In the genomic region with DNA sequence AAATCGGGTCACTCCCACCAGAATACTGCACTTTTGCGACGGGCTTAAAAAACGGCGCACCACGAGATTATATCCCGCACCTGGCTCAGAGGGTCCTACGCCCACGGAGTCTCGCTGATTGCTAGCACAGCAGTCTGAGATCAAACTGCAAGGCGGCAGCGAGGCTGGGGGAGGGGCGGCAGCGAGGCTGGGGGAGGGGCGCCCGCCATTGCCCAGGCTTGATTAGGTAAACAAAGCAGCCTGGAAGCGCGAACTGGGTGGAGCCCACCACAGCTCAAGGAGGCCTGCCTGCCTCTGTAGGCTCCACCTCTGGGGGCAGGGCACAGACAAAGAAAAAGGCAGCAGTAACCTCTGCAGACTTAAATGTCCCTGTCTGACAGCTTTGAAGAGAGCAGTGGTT, we compare ENCODE assay signal across 1 cellular context. TPM values are rescaled to one million over a fixed set of nuclear protein-coding genes. Genes with fewer than 3 reads are reported as not detected.
"Had no signal": no experiment of that assay in that cellular context is flagged by ENCODE, and none has a peak within 500 bp of the region (broad histone marks: within the 10 kb centered on the region; RNA-seq: fewer than 3 reads in every experiment).

No MANE protein-coding gene starts in this region.

RNA-seq across cellular contexts. Expression of a gene that starts 38.0 kb away (rescaled TPM):
- total RNA-seq: G401 had no signal
